1 cellular context compared by ENCODE assay signal in genomic region chr9:131404581-131404980, GRCh38.
A peak's percentile ranks its signal among the peaks of the same experiment; 100 is the strongest.
TF ChIP-seq lines count a peak whose summit lies in the region.

No MANE protein-coding gene starts in this region.

TF ChIP-seq in K562, 482 proteins besides CTCF, POLR2A, EP300 and RAD21 (continues in another document):
- TF ChIP-seq CUX1 (CRISPR knock-in tag; IDR thresholded peaks at IDR 0.05) (no peak), RBM39 (optimal IDR thresholded peaks at IDR 0.05; ENCODE audit: low read depth, low read length) (no peak), ZNF696 (CRISPR knock-in tag; conservative IDR thresholded peaks at IDR 0.05) (no peak), ZNF717 (CRISPR knock-in tag; IDR thresholded peaks at IDR 0.05) (no peak), U2AF1 (optimal IDR thresholded peaks at IDR 0.05; ENCODE audit: low read depth, low read length) (no peak), CREBBP (IDR thresholded peaks at IDR 0.05; ENCODE audit: low read depth, low read length) (no peak), SP1 (CRISPR knock-in tag; IDR thresholded peaks at IDR 0.05) (no peak), CCAR2 (IDR thresholded peaks at IDR 0.05; ENCODE audit: low read depth, low read length) (no peak), TAL1 (IDR thresholded peaks at IDR 0.05) (peak; percentile 18; the same call in 1 of the 2 replicates), SIN3A (IDR thresholded peaks at IDR 0.05; ENCODE audit: borderline replicate concordance in 2 of 2, control insufficient read depth in 1 of 2, low read depth in 2 of 2, low read length in 2 of 2) (peak in 1 of 2 experiments; percentile 75; a peak in 1 of 4 replicates), COPS2 (conservative IDR thresholded peaks at IDR 0.05) (no peak), KDM5B (IDR thresholded peaks at IDR 0.05; ENCODE audit: insufficient replicate concordance, low read depth, low read length) (no peak), NCOA4 (IDR thresholded peaks at IDR 0.05; ENCODE audit: partially characterized antibody) (no peak), DACH1 (IDR thresholded peaks at IDR 0.05; ENCODE audit: partially characterized antibody) (no peak), CBFB (CRISPR knock-in tag; IDR thresholded peaks at IDR 0.05) (no peak), TCF7 (IDR thresholded peaks at IDR 0.05; ENCODE audit: borderline replicate concordance) (no peak), FOXP1 (CRISPR knock-in tag; IDR thresholded peaks at IDR 0.05) (no peak), CTBP1 (IDR thresholded peaks at IDR 0.05; ENCODE audit: borderline replicate concordance) (no peak), ZNF644 (tag; IDR thresholded peaks at IDR 0.05; ENCODE audit: low read depth) (no peak), LARP7 (IDR thresholded peaks at IDR 0.05) (no peak), ZNF655 (CRISPR knock-in tag; IDR thresholded peaks at IDR 0.05) (no peak), ZNF197 (CRISPR knock-in tag; IDR thresholded peaks at IDR 0.05; ENCODE audit: low read depth) (no peak), ZNF3 (CRISPR knock-in tag; IDR thresholded peaks at IDR 0.05) (no peak), POLR2AphosphoS5 (IDR thresholded peaks at IDR 0.05; ENCODE audit: control insufficient read depth, insufficient read depth, low read depth, low read length) (peak; percentile 26; the same call in 1 of the 2 replicates), CREB3 (tag; conservative IDR thresholded peaks at IDR 0.05; ENCODE audit: low read depth) (no peak), ETS2 (tag; IDR thresholded peaks at IDR 0.05; ENCODE audit: borderline replicate concordance, poor library complexity, severe bottlenecking) (no peak), USF2 (CRISPR knock-in tag; IDR thresholded peaks at IDR 0.05) (no peak)
- TF ChIP-seq, protein P1, sequence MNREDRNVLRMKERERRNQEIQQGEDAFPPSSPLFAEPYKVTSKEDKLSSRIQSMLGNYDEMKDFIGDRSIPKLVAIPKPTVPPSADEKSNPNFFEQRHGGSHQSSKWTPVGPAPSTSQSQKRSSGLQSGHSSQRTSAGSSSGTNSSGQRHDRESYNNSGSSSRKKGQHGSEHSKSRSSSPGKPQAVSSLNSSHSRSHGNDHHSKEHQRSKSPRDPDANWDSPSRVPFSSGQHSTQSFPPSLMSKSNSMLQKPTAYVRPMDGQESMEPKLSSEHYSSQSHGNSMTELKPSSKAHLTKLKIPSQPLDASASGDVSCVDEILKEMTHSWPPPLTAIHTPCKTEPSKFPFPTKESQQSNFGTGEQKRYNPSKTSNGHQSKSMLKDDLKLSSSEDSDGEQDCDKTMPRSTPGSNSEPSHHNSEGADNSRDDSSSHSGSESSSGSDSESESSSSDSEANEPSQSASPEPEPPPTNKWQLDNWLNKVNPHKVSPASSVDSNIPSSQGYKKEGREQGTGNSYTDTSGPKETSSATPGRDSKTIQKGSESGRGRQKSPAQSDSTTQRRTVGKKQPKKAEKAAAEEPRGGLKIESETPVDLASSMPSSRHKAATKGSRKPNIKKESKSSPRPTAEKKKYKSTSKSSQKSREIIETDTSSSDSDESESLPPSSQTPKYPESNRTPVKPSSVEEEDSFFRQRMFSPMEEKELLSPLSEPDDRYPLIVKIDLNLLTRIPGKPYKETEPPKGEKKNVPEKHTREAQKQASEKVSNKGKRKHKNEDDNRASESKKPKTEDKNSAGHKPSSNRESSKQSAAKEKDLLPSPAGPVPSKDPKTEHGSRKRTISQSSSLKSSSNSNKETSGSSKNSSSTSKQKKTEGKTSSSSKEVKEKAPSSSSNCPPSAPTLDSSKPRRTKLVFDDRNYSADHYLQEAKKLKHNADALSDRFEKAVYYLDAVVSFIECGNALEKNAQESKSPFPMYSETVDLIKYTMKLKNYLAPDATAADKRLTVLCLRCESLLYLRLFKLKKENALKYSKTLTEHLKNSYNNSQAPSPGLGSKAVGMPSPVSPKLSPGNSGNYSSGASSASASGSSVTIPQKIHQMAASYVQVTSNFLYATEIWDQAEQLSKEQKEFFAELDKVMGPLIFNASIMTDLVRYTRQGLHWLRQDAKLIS (CRISPR knock-in tag; IDR thresholded peaks at IDR 0.05), result no peak
- TF ChIP-seq, protein P2, sequence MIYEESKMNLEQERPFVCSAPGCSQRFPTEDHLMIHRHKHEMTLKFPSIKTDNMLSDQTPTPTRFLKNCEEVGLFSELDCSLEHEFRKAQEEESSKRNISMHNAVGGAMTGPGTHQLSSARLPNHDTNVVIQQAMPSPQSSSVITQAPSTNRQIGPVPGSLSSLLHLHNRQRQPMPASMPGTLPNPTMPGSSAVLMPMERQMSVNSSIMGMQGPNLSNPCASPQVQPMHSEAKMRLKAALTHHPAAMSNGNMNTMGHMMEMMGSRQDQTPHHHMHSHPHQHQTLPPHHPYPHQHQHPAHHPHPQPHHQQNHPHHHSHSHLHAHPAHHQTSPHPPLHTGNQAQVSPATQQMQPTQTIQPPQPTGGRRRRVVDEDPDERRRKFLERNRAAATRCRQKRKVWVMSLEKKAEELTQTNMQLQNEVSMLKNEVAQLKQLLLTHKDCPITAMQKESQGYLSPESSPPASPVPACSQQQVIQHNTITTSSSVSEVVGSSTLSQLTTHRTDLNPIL (CRISPR knock-in tag; IDR thresholded peaks at IDR 0.05), result no peak
- TF ChIP-seq, protein P3, sequence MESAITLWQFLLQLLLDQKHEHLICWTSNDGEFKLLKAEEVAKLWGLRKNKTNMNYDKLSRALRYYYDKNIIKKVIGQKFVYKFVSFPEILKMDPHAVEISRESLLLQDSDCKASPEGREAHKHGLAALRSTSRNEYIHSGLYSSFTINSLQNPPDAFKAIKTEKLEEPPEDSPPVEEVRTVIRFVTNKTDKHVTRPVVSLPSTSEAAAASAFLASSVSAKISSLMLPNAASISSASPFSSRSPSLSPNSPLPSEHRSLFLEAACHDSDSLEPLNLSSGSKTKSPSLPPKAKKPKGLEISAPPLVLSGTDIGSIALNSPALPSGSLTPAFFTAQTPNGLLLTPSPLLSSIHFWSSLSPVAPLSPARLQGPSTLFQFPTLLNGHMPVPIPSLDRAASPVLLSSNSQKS (CRISPR knock-in tag; IDR thresholded peaks at IDR 0.05), result no peak
- TF ChIP-seq, protein P4, sequence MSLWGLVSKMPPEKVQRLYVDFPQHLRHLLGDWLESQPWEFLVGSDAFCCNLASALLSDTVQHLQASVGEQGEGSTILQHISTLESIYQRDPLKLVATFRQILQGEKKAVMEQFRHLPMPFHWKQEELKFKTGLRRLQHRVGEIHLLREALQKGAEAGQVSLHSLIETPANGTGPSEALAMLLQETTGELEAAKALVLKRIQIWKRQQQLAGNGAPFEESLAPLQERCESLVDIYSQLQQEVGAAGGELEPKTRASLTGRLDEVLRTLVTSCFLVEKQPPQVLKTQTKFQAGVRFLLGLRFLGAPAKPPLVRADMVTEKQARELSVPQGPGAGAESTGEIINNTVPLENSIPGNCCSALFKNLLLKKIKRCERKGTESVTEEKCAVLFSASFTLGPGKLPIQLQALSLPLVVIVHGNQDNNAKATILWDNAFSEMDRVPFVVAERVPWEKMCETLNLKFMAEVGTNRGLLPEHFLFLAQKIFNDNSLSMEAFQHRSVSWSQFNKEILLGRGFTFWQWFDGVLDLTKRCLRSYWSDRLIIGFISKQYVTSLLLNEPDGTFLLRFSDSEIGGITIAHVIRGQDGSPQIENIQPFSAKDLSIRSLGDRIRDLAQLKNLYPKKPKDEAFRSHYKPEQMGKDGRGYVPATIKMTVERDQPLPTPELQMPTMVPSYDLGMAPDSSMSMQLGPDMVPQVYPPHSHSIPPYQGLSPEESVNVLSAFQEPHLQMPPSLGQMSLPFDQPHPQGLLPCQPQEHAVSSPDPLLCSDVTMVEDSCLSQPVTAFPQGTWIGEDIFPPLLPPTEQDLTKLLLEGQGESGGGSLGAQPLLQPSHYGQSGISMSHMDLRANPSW (CRISPR knock-in tag; IDR thresholded peaks at IDR 0.05), result no peak
- TF ChIP-seq, protein P5, sequence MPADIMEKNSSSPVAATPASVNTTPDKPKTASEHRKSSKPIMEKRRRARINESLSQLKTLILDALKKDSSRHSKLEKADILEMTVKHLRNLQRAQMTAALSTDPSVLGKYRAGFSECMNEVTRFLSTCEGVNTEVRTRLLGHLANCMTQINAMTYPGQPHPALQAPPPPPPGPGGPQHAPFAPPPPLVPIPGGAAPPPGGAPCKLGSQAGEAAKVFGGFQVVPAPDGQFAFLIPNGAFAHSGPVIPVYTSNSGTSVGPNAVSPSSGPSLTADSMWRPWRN (IDR thresholded peaks at IDR 0.05; ENCODE audit: low read depth), result 0 out of 2 replicates have a peak, but pooled peaks have one; percentile 31
- TF ChIP-seq, protein P6, sequence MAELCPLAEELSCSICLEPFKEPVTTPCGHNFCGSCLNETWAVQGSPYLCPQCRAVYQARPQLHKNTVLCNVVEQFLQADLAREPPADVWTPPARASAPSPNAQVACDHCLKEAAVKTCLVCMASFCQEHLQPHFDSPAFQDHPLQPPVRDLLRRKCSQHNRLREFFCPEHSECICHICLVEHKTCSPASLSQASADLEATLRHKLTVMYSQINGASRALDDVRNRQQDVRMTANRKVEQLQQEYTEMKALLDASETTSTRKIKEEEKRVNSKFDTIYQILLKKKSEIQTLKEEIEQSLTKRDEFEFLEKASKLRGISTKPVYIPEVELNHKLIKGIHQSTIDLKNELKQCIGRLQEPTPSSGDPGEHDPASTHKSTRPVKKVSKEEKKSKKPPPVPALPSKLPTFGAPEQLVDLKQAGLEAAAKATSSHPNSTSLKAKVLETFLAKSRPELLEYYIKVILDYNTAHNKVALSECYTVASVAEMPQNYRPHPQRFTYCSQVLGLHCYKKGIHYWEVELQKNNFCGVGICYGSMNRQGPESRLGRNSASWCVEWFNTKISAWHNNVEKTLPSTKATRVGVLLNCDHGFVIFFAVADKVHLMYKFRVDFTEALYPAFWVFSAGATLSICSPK (IDR thresholded peaks at IDR 0.05; ENCODE audit: borderline replicate concordance), result no peak
- TF ChIP-seq, protein P7, sequence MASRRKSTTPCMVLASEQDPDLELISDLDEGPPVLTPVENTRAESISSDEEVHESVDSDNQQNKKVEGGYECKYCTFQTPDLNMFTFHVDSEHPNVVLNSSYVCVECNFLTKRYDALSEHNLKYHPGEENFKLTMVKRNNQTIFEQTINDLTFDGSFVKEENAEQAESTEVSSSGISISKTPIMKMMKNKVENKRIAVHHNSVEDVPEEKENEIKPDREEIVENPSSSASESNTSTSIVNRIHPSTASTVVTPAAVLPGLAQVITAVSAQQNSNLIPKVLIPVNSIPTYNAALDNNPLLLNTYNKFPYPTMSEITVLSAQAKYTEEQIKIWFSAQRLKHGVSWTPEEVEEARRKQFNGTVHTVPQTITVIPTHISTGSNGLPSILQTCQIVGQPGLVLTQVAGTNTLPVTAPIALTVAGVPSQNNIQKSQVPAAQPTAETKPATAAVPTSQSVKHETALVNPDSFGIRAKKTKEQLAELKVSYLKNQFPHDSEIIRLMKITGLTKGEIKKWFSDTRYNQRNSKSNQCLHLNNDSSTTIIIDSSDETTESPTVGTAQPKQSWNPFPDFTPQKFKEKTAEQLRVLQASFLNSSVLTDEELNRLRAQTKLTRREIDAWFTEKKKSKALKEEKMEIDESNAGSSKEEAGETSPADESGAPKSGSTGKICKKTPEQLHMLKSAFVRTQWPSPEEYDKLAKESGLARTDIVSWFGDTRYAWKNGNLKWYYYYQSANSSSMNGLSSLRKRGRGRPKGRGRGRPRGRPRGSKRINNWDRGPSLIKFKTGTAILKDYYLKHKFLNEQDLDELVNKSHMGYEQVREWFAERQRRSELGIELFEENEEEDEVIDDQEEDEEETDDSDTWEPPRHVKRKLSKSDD (conservative IDR thresholded peaks at IDR 0.05; ENCODE audit: low read length), result no peak
